Comparison of ENCODE assay signal across 27 cellular contexts in the genomic region with DNA sequence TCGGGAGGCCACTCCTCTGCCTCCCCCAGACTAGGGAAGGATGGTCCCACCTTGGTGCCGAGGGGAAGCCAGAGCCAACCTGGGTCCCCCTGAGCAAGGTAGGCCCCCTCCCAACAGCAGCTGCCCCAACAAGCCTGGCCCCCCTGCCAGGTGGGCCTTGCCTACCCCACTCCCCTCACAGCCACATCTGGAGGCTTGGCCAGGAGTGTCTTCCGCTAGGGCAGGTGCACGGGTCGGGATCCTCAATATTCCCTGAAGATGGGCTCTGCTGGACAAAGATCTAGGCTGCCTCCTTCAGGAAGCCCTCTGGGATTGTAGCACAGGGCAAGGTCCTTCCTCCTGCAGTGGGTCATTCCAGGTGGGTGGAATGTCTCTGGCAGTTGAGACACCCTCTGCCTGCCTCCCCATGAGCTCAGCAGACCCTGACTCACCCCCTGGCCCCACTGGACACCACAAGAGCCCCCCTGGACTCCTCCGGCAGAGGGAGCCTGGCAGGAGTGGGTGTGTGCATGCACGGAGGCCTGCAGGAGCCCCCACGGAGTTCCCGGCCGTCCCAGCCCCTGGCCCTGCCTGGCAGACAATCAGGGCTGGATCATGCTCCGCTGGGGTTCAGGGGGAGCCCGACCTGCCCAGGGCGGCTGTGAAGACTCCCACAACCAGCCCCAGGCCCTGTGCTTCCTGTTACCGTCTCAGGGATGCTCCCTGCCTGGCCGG. TPM values are rescaled to one million over a fixed set of nuclear protein-coding genes. Genes with fewer than 3 reads are reported as not detected.
"Had no signal": no experiment of that assay in that cellular context is flagged by ENCODE, and none has a peak within 500 bp of the region (broad histone marks: within the 10 kb centered on the region; RNA-seq: fewer than 3 reads in every experiment).

No MANE protein-coding gene starts in this region.

- H3K27ac Mint-ChIP-seq: activated B cell treated with CpG ODN at 0.5 μM for 24 hours; activated CD4-positive, alpha-beta memory T cell treated with anti-CD3 and anti-CD28 coated beads, Interleukin-2, amount 10 ng/mL, durations not matched to agents 7 days and 5 days; activated naive CD8-positive, alpha-beta T cell treated with anti-CD3 and anti-CD28 coated beads, Interleukin-2, amount 50 U/mL, for 24 hours; activated T-helper 1 cell treated with anti-CD3 and anti-CD28 coated beads, Interleukin-12 subunit alpha, Interleukin-12 subunit beta, Interleukin-2, Interleukin-4 antibody, amounts not matched to agents 30 ng/mL and 10 ng/mL and 1 ng/mL, durations not matched to agents 14 hours and 24 hours and 36 hours; brain; natural killer cell; progenitor cell of endocrine pancreas; T-helper 1 cell treated with Interleukin-12 subunit alpha and Interleukin-12 subunit beta and Interleukin-4 antibody, amounts not matched to agents 30 μg/mL and 1 μg/mL, for 36 hours had no signal

- H3K36me3 ChIP-seq: tibial nerve had no signal

- DNase-seq: activated B cell treated with CpG ODN at 0.5 μM for 24 hours; activated CD4-positive, alpha-beta memory T cell treated with anti-CD3 and anti-CD28 coated beads, Interleukin-2, amount 10 ng/mL, durations not matched to agents 7 days and 5 days; activated CD4-positive, alpha-beta T cell treated with anti-CD3 and anti-CD28 coated beads for 4 hours; activated gamma-delta T cell; activated naive CD4-positive, alpha-beta T cell treated with anti-CD3 and anti-CD28 coated beads, Interleukin-2, amount 50 U/mL, for 16 hours; activated naive CD8-positive, alpha-beta T cell treated with anti-CD3 and anti-CD28 coated beads, Interleukin-2, amount 50 U/mL, for 24 hours; dermis blood vessel endothelial cell; effector CD8-positive, alpha-beta T cell; midbrain; natural killer cell; retina; stimulated activated CD4-positive, alpha-beta T cell treated with anti-CD3 and anti-CD28 coated beads, Interleukin-12 subunit alpha, Interleukin-12 subunit beta, amount 100 ng/mL, for 4 hours; stimulated activated CD4-positive, alpha-beta T cell treated with anti-CD3 and anti-CD28 coated beads, Interleukin-4, amount 100 ng/mL, for 4 hours; stimulated activated naive CD8-positive, alpha-beta T cell treated with anti-CD3 and anti-CD28 coated beads, Interleukin-15, Interleukin-2, amounts not matched to agents 100 U/mL and 50 U/mL, for 24 hours; T1000 had no signal

- H3K27me3 Mint-ChIP-seq: activated B cell treated with CpG ODN at 0.5 μM for 24 hours; activated CD4-positive, alpha-beta memory T cell treated with anti-CD3 and anti-CD28 coated beads, Interleukin-2, amount 10 ng/mL, durations not matched to agents 7 days and 5 days; activated naive CD8-positive, alpha-beta T cell treated with anti-CD3 and anti-CD28 coated beads, Interleukin-2, amount 50 U/mL, for 24 hours; progenitor cell of endocrine pancreas had no signal

- H3K4me1 Mint-ChIP-seq: activated B cell treated with CpG ODN at 0.5 μM for 24 hours; activated CD4-positive, alpha-beta memory T cell treated with anti-CD3 and anti-CD28 coated beads, Interleukin-2, amount 10 ng/mL, durations not matched to agents 7 days and 5 days; activated naive CD8-positive, alpha-beta T cell treated with anti-CD3 and anti-CD28 coated beads, Interleukin-2, amount 50 U/mL, for 24 hours; natural killer cell had no signal

- FAIRE-seq: frontal cortex, urothelium cell line had no signal

- H3K9me3 ChIP-seq: tibial nerve had no signal

- ATAC-seq: activated naive CD8-positive, alpha-beta T cell treated with anti-CD3 and anti-CD28 coated beads, Interleukin-2, amount 50 U/mL, for 24 hours; esophagus mucosa; stimulated activated naive CD8-positive, alpha-beta T cell treated with anti-CD3 and anti-CD28 coated beads, Interleukin-15, Interleukin-2, amounts not matched to agents 100 U/mL and 50 U/mL, for 24 hours had no signal

- H3K4me3 ChIP-seq: tibial nerve had no signal

- H3K4me1 ChIP-seq: tibial nerve had no signal

- H3K36me3 Mint-ChIP-seq: brain, natural killer cell had no signal

- H3K4me3 Mint-ChIP-seq: activated B cell treated with CpG ODN at 0.5 μM for 24 hours; activated CD4-positive, alpha-beta memory T cell treated with anti-CD3 and anti-CD28 coated beads, Interleukin-2, amount 10 ng/mL, durations not matched to agents 7 days and 5 days; activated naive CD8-positive, alpha-beta T cell treated with anti-CD3 and anti-CD28 coated beads, Interleukin-2, amount 50 U/mL, for 24 hours; activated T-helper 1 cell treated with anti-CD3 and anti-CD28 coated beads, Interleukin-12 subunit alpha, Interleukin-12 subunit beta, Interleukin-2, Interleukin-4 antibody, amounts not matched to agents 30 ng/mL and 10 ng/mL and 1 ng/mL, durations not matched to agents 14 hours and 24 hours and 36 hours; brain; natural killer cell; T-helper 1 cell treated with Interleukin-12 subunit alpha and Interleukin-12 subunit beta and Interleukin-4 antibody, amounts not matched to agents 30 μg/mL and 1 μg/mL, for 36 hours had no signal

- H3K9me3 Mint-ChIP-seq: activated B cell treated with CpG ODN at 0.5 μM for 24 hours; activated naive CD8-positive, alpha-beta T cell treated with anti-CD3 and anti-CD28 coated beads, Interleukin-2, amount 50 U/mL, for 24 hours; activated T-helper 1 cell treated with anti-CD3 and anti-CD28 coated beads, Interleukin-12 subunit alpha, Interleukin-12 subunit beta, Interleukin-2, Interleukin-4 antibody, amounts not matched to agents 30 ng/mL and 10 ng/mL and 1 ng/mL, durations not matched to agents 14 hours and 24 hours and 36 hours; natural killer cell had no signal

- H3K27ac ChIP-seq: tibial nerve had no signal

RNA-seq across cellular contexts. Expression of a gene that starts 0.4 kb away (rescaled TPM):
- total RNA-seq: activated B cell treated with CpG ODN at 0.5 μM for 24 hours; activated CD4-positive, alpha-beta memory T cell treated with anti-CD3 and anti-CD28 coated beads, Interleukin-2, amount 10 ng/mL, durations not matched to agents 7 days and 5 days; activated T-helper 1 cell treated with anti-CD3 and anti-CD28 coated beads, Interleukin-12 subunit alpha, Interleukin-12 subunit beta, Interleukin-2, Interleukin-4 antibody, amounts not matched to agents 30 ng/mL and 10 ng/mL and 1 ng/mL, durations not matched to agents 14 hours and 24 hours and 36 hours; cardiac septum; dermis blood vessel endothelial cell; esophagus mucosa; frontal cortex; liver; natural killer cell; osteocyte; progenitor cell of endocrine pancreas; subcutaneous adipose tissue; tibial nerve had no signal
- polyA plus RNA-seq: liver had no signal

RNA-seq across cellular contexts. Expression of a gene that starts 23.1 kb away (rescaled TPM):
- total RNA-seq: activated B cell treated with CpG ODN at 0.5 μM for 24 hours; activated CD4-positive, alpha-beta memory T cell treated with anti-CD3 and anti-CD28 coated beads, Interleukin-2, amount 10 ng/mL, durations not matched to agents 7 days and 5 days; activated T-helper 1 cell treated with anti-CD3 and anti-CD28 coated beads, Interleukin-12 subunit alpha, Interleukin-12 subunit beta, Interleukin-2, Interleukin-4 antibody, amounts not matched to agents 30 ng/mL and 10 ng/mL and 1 ng/mL, durations not matched to agents 14 hours and 24 hours and 36 hours; esophagus mucosa; frontal cortex; liver; natural killer cell; osteocyte; subcutaneous adipose tissue; tibial nerve had no signal
- polyA plus RNA-seq: liver had no signal
